8 cellular contexts compared by ENCODE assay signal in genomic region chr2:135741395-135742306, GRCh38.
DNase-seq lines count a peak whose midpoint lies in the region; ATAC-seq and TF ChIP-seq lines count a peak whose summit lies in the region.

UBXN4 (plus strand) TSS chr2:135741855; CDS start chr2:135741930, 75 bp downstream.

- TF ChIP-seq CTCF in AG04449 (IDR thresholded peaks at IDR 0.05; ENCODE audit: insufficient read depth, low read length, missing control alignments) (peak; percentile 43), WI38 (IDR thresholded peaks at IDR 0.05; ENCODE audit: low read depth, low read length) (0 out of 2 replicates have a peak, but pooled peaks have one; percentile 29), cardiac fibroblast (IDR thresholded peaks at IDR 0.05; ENCODE audit: low read depth, low read length) (peak; percentile 48)

- POLR2A ChIA-PET in AG04449 (lab: Yijun Ruan, JAX), result no interaction called here

- CTCF ChIA-PET in AG04449 (lab: Yijun Ruan, JAX), result interaction anchor here (1.6 to 3.7 kb wide), 4 partner anchors 14 to 56 kb away, joined by 4 to 17 read pairs (median 9); no protein-coding TSS in a partner anchor

- H3K4me3 ChIP-seq in AG04449 (ENCODE audit: low read depth, low read length), result peak within 1 kb of the TSS; percentile 90
- peak within 1 kb of the TSS; percentile 94 for H3K4me3 ChIP-seq in WI38 (ENCODE audit: low read depth, low read length)
- peak within 1 kb of the TSS; percentile 81 to 94 for H3K4me3 ChIP-seq in cardiac fibroblast (replicated peaks in 1 of 2; ENCODE audit: low read depth in 2 of 2, low read length in 2 of 2)

- peak; percentile 88 for ATAC-seq in GM18870 (IDR thresholded peaks at IDR 0.05; ENCODE audit: unreplicated experiment)
- ATAC-seq in HG03139 (IDR thresholded peaks at IDR 0.05; ENCODE audit: unreplicated experiment), result peak; percentile 95

- DNase-seq in AG04449 (ENCODE audit: low read depth, low spot score) (peak; percentile 94), NCI-H2227 (lab: John Stamatoyannopoulos, UW; ENCODE audit: unreplicated experiment) (peak; percentile 100), cardiac fibroblast (ENCODE audit: low read depth in 2 of 2) (peak; percentile 99), iPS-NIHi7 (ENCODE audit: extremely low spot score) (peak; percentile 98), smooth muscle cell of the brain vasculature (ENCODE audit: low read depth, low spot score) (peak; percentile 99)

Comparison
In these comparisons a context has a peak if more than half of its experiments do, and no peak if none do; other contexts are left out.
1. Peak in every context shown above with its lines: DNase-seq, ATAC-seq and H3K4me3 ChIP-seq.